Comparison of ENCODE assay signal across 34 cellular contexts in the genomic region with DNA sequence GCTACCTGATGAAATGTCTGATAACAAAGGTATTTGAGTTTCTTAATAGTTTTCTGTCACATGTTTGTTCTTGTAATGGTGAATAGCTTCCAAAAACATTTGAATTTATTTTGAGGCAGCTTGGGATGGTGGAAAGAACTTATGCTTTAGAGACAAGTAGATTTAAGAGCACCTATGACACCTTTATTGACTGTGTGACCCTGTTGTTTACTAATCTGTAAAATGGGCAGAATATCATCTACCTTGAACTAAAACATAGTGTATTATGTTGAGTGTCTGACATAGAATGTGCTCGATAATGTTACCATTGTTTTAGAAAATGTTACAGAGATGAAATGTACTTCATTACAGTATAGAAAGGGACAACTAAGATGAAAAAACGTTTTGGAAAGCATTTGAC.
"Had no signal": no experiment of that assay in that cellular context is flagged by ENCODE, and none has a peak within 500 bp of the region (broad histone marks: within the 10 kb centered on the region; RNA-seq: fewer than 3 reads in every experiment).

No MANE protein-coding gene starts in this region.

- H3K27ac ChIP-seq: cardiac muscle cell, colonic mucosa, Peyer's patch, SJSA1 had no signal

- H3K27me3 Mint-ChIP-seq: activated CD4-positive, alpha-beta T cell treated with anti-CD3 and anti-CD28 coated beads, Interleukin-2, amount 10 ng/mL, durations not matched to agents 24 days and 14 days; activated CD8-positive, alpha-beta T cell treated with anti-CD3 and anti-CD28 coated beads for 36 hours; activated T-helper 17 cell treated with anti-CD3 and anti-CD28 coated beads, Interleukin-2, amount 50 U/mL, for 72 hours; central memory CD8-positive, alpha-beta T cell had no signal

- H3K9me3 ChIP-seq: colonic mucosa, MG63, Peyer's patch, SJSA1, SK-N-SH had no signal

- H3K4me3 Mint-ChIP-seq: activated CD4-positive, alpha-beta T cell treated with anti-CD3 and anti-CD28 coated beads, Interleukin-2, amount 10 ng/mL, durations not matched to agents 24 days and 14 days; activated CD8-positive, alpha-beta T cell treated with anti-CD3 and anti-CD28 coated beads for 36 hours; activated T-cell treated with anti-CD3 and anti-CD28 coated beads, Interleukin-2, amount 50 U/mL, for 72 hours; activated T-helper 17 cell treated with anti-CD3 and anti-CD28 coated beads, Interleukin-2, amount 50 U/mL, for 72 hours; central memory CD8-positive, alpha-beta T cell; T-helper 1 cell treated with Interleukin-12 subunit alpha and Interleukin-12 subunit beta and Interleukin-4 antibody, amounts not matched to agents 30 μg/mL and 1 μg/mL, for 36 hours; T-helper 2 cell treated with Interferon-gamma antibody and Interleukin-4, amounts not matched to agents 5 μg/mL and 100 μg/mL, for 36 hours had no signal

- H3K27ac Mint-ChIP-seq: activated CD4-positive, alpha-beta T cell treated with anti-CD3 and anti-CD28 coated beads, Interleukin-2, amount 10 ng/mL, durations not matched to agents 24 days and 14 days; activated CD8-positive, alpha-beta T cell treated with anti-CD3 and anti-CD28 coated beads for 36 hours; activated T-cell treated with anti-CD3 and anti-CD28 coated beads, Interleukin-2, amount 50 U/mL, for 72 hours; activated T-helper 17 cell treated with anti-CD3 and anti-CD28 coated beads, Interleukin-2, amount 50 U/mL, for 72 hours; T-helper 1 cell treated with Interleukin-12 subunit alpha and Interleukin-12 subunit beta and Interleukin-4 antibody, amounts not matched to agents 30 μg/mL and 1 μg/mL, for 36 hours; T-helper 2 cell treated with Interferon-gamma antibody and Interleukin-4, amounts not matched to agents 5 μg/mL and 100 μg/mL, for 36 hours had no signal

- H3K36me3 ChIP-seq: cardiac muscle cell, colonic mucosa, Peyer's patch, SJSA1 had no signal

- H3K27me3 ChIP-seq: cardiac muscle cell, colonic mucosa, MG63, Peyer's patch, SJSA1 had no signal

- H3K9me3 Mint-ChIP-seq: activated CD4-positive, alpha-beta T cell treated with anti-CD3 and anti-CD28 coated beads, Interleukin-2, amount 10 ng/mL, durations not matched to agents 24 days and 14 days; activated CD8-positive, alpha-beta T cell treated with anti-CD3 and anti-CD28 coated beads for 36 hours; activated T-cell treated with anti-CD3 and anti-CD28 coated beads, Interleukin-2, amount 50 U/mL, for 72 hours; activated T-helper 17 cell treated with anti-CD3 and anti-CD28 coated beads, Interleukin-2, amount 50 U/mL, for 72 hours; central memory CD8-positive, alpha-beta T cell; T-helper 1 cell treated with Interleukin-12 subunit alpha and Interleukin-12 subunit beta and Interleukin-4 antibody, amounts not matched to agents 30 μg/mL and 1 μg/mL, for 36 hours; T-helper 2 cell treated with Interferon-gamma antibody and Interleukin-4, amounts not matched to agents 5 μg/mL and 100 μg/mL, for 36 hours had no signal

- H3K9ac ChIP-seq: SK-N-SH had no signal

- H3K4me2 ChIP-seq: SK-N-SH had no signal

- H3K4me3 ChIP-seq: cardiac muscle cell, colonic mucosa, MG63, Peyer's patch, SJSA1 had no signal

- DNase-seq: activated CD4-positive, alpha-beta T cell treated with anti-CD3 and anti-CD28 coated beads, Interleukin-2, amount 10 ng/mL, durations not matched to agents 24 days and 14 days; activated CD4-positive, alpha-beta T cell treated with anti-CD3 and anti-CD28 coated beads, Interleukin-2, amount 50 U/mL, for 4 hours; activated CD8-positive, alpha-beta T cell treated with anti-CD3 and anti-CD28 coated beads for 36 hours; activated effector memory CD4-positive, alpha-beta T cell treated with anti-CD3 and anti-CD28 coated beads, Interleukin-2, amount 50 U/mL, for 16 hours; activated naive CD4-positive, alpha-beta T cell; activated naive CD4-positive, alpha-beta T cell treated with anti-CD3 and anti-CD28 coated beads, Interleukin-2, amount 50 U/mL, for 16 hours; activated T-cell treated with anti-CD3 and anti-CD28 coated beads, Interleukin-2, amount 50 U/mL, for 1 hour; activated T-cell treated with anti-CD3 and anti-CD28 coated beads, Interleukin-2, amount 50 U/mL, for 72 hours; amniotic stem cell; aorta; colonic mucosa; MG63; MV-4-11; NCI-H1092; NCI-H146; NCI-H187; NCI-H2029 treated with DMSO at 0.1 percent for 48 hours; NCI-H2107; NCI-H2171; NCI-H510A; NCI-H526; NCI-H748 treated with DMSO at 0.1 percent for 48 hours; NK-92 treated with Interleukin-12 subunit alpha and Interleukin-12 subunit beta, amount 100 ng/mL, for 24 hours; PC-3; Peyer's patch; RPMI8226; SHP77 treated with DMSO at 0.1 percent for 48 hours; SK-N-SH had no signal

- ATAC-seq: activated CD8-positive, alpha-beta T cell treated with anti-CD3 and anti-CD28 coated beads for 36 hours; activated T-cell treated with anti-CD3 and anti-CD28 coated beads, Interleukin-2, amount 50 U/mL, for 72 hours; activated T-helper 17 cell treated with anti-CD3 and anti-CD28 coated beads, Interleukin-2, amount 50 U/mL, for 72 hours; PC-3 had no signal

- H3K4me1 ChIP-seq: colonic mucosa, Peyer's patch, SJSA1 had no signal
